9 cellular contexts compared by ENCODE assay signal in genomic region chr14:55051165-55051425, GRCh38. TPM values are rescaled to one million over a fixed set of nuclear protein-coding genes. Genes with fewer than 3 reads are reported as not detected.
A peak's percentile ranks its signal among the peaks of the same experiment; 100 is the strongest.
DNase-seq lines count a peak whose midpoint lies in the region; FAIRE-seq and TF ChIP-seq lines count a peak whose summit lies in the region.
"Had no signal": no experiment of that assay in that cellular context is flagged by ENCODE, and none has a peak within 500 bp of the region (broad histone marks: within the 10 kb centered on the region; RNA-seq: fewer than 3 reads in every experiment).

No MANE protein-coding gene starts in this region.

- H3K18ac ChIP-seq in H1 (ENCODE audit: extremely low read depth, low read length) (peak overlapping the region; percentile 95), trophoblast cell (ENCODE audit: low read length) (no peak overlapping the region)

- H3K27ac ChIP-seq in H1 (ENCODE audit: low read depth, low read length) (peak overlapping the region; percentile 46; the same call in 1 of the 2 replicates), trophoblast cell (ENCODE audit: low read depth, low read length) (peak overlapping the region; percentile 73)

- H3K4me3 ChIP-seq in LNCaP clone FGC (ENCODE audit: low read depth, low read length): peak overlapping the region; percentile 88
- H3K4me3 ChIP-seq in H1 (ENCODE audit: extremely low read depth in 1 of 4, insufficient read depth in 2 of 4, low read depth in 3 of 4, low read length in 4 of 4): peak overlapping the region; percentile 35 to 97 (median 94); a peak in 7 of 8 replicates
- H3K4me3 ChIP-seq in trophoblast cell (ENCODE audit: low read depth, low read length): peak overlapping the region; percentile 34

- H3K9me3 ChIP-seq in H1 (ENCODE audit: insufficient read depth in 2 of 2, low read depth in 1 of 2, low read length in 1 of 2) (no peaks in the 10 kb centered on the region), trophoblast cell (ENCODE audit: insufficient read depth, low read depth, low read length) (no peaks in the 10 kb centered on the region)

- no peak overlapping the region for H2AK5ac ChIP-seq in H1 (ENCODE audit: low read depth, low read length)
- H2AK5ac ChIP-seq in trophoblast cell (ENCODE audit: low read length): no peak overlapping the region

- H4K8ac ChIP-seq in H1 (ENCODE audit: extremely low read depth, insufficient read depth, low read length): peak overlapping the region; percentile 94
- peak overlapping the region; percentile 68 for H4K8ac ChIP-seq in trophoblast cell (ENCODE audit: low read depth, low read length)

- H3K56ac ChIP-seq in H1 (replicated peaks; ENCODE audit: insufficient read length, low read depth, low read length): no peak overlapping the region

- TF ChIP-seq RAD21 in H1 (IDR thresholded peaks at IDR 0.05 in 1 of 2, conservative IDR thresholded peaks at IDR 0.05 in 1 of 2; ENCODE audit: low read depth in 2 of 2, low read length in 2 of 2): no peak

- peaks cover 14% of the 10 kb centered on the region for H3K36me3 Mint-ChIP-seq in activated naive CD4-positive, alpha-beta T cell treated with anti-CD3 and anti-CD28 coated beads, Interleukin-2, amount 50 U/mL, for 24 hours

- H3K27me3 Mint-ChIP-seq in activated naive CD4-positive, alpha-beta T cell treated with anti-CD3 and anti-CD28 coated beads, Interleukin-2, amount 50 U/mL, for 24 hours: no peaks in the 10 kb centered on the region

- peaks cover 2% of the 10 kb centered on the region in 2 experiments for H4K20me1 ChIP-seq in H1 (replicated peaks in 1 of 2; ENCODE audit: control insufficient read depth in 1 of 2, insufficient read depth in 2 of 2, low read length in 2 of 2)

- no peak for TF ChIP-seq POLR2A in H1 (IDR thresholded peaks at IDR 0.05; ENCODE audit: control extremely low read depth in 1 of 2, low read depth in 2 of 2, low read length in 2 of 2)

- no peak for TF ChIP-seq EP300 in H1 (IDR thresholded peaks at IDR 0.05; ENCODE audit: borderline replicate concordance in 1 of 2, low read depth in 2 of 2, low read length in 2 of 2)

- H4K91ac ChIP-seq in H1 (replicated peaks; ENCODE audit: insufficient read length, low read length): peak overlapping the region; percentile 69
- no peak overlapping the region for H4K91ac ChIP-seq in trophoblast cell (ENCODE audit: low read depth, low read length)

- H2BK15ac ChIP-seq in H1 (ENCODE audit: low read length): 0 out of 2 replicates have a peak overlapping the region, but pooled peaks have one; percentile 63

- CTCF ChIA-PET in H1 (lab: Charles Lee; ENCODE audit: partially characterized antibody): interaction anchor here (0.6 to 2.5 kb wide), 26 partner anchors 8 to 143 kb away, joined by 3 to 22 read pairs (median 4); partner anchors contain the start of genes SOCS4 and WDHD1

- H3K79me2 ChIP-seq in H1 (ENCODE audit: control insufficient read depth in 1 of 2, insufficient read depth in 2 of 2, low read length in 2 of 2) (peaks cover 20 to 41% of the 10 kb centered on the region in 2 experiments), trophoblast cell (ENCODE audit: control insufficient read depth, insufficient read depth, low read length, poor library complexity) (peaks cover 11% of the 10 kb centered on the region)

- peak overlapping the region; percentile 93 for H3K27ac Mint-ChIP-seq in activated naive CD4-positive, alpha-beta T cell treated with anti-CD3 and anti-CD28 coated beads, Interleukin-2, amount 50 U/mL, for 24 hours

- H3K36me3 ChIP-seq in H1 (ENCODE audit: control insufficient read depth in 2 of 4, insufficient read depth in 4 of 4, low read length in 3 of 4) (peaks cover 0 to 8% (median 0%) of the 10 kb centered on the region in 4 experiments; a peak in 1 of 8 replicates), trophoblast cell (ENCODE audit: control insufficient read depth in 1 of 2, insufficient read depth in 2 of 2, low read length in 2 of 2) (peaks cover 0 to 3% of the 10 kb centered on the region in 2 experiments)

- 6% methylated on average over 10 of the region's 10 CpGs; no CpG with 5 or more reads in 1 of the 2 experiments for WGBS in H1 (ENCODE audit: extremely low coverage in 1 of 2, insufficient coverage in 1 of 2, insufficient read length in 1 of 2, insufficient replicate concordance in 2 of 2, low coverage in 1 of 2, low lambda C conversion rate in 2 of 2, missing lambda C conversion rate in 1 of 2), 2 experiments
- WGBS in trophoblast cell (ENCODE audit: extremely low coverage, insufficient coverage, insufficient read length): no CpG with 5 or more reads among the region's 10 CpGs

- H3K4ac ChIP-seq in H1 (replicated peaks; ENCODE audit: insufficient read length, low read depth, low read length): no peak overlapping the region
- H3K4ac ChIP-seq in trophoblast cell (ENCODE audit: low read depth, low read length): no peak overlapping the region

- peaks cover 4% of the 10 kb centered on the region; the same call in 1 of the 2 replicates for H3K23me2 ChIP-seq in H1 (ENCODE audit: low read depth, low read length)

- H4K5ac ChIP-seq in H1 (ENCODE audit: insufficient read length, low read depth, low read length): peak overlapping the region; percentile 90

- peak overlapping the region; percentile 87 for H3K4me3 Mint-ChIP-seq in activated naive CD4-positive, alpha-beta T cell treated with anti-CD3 and anti-CD28 coated beads, Interleukin-2, amount 50 U/mL, for 24 hours

- H2BK5ac ChIP-seq in H1 (ENCODE audit: low read depth, low read length) (peak overlapping the region; percentile 13), trophoblast cell (ENCODE audit: low read depth, low read length, poor library complexity) (no peak overlapping the region)

- H3K4me2 ChIP-seq in H1 (ENCODE audit: insufficient read depth in 1 of 2, low read depth in 2 of 2, low read length in 2 of 2) (peak overlapping the region; percentile 32 to 69), trophoblast cell (ENCODE audit: low read length) (peak overlapping the region; percentile 70)

- FAIRE-seq in H1 (lab: Jason Lieb, UNC) (no peak), HTR-8/SVneo (lab: Jason Lieb, UNC) (no peak)
- FAIRE-seq: islet of Langerhans had no signal

- H3K4me1 ChIP-seq in H1 (replicated peaks in 1 of 4; ENCODE audit: control insufficient read depth in 3 of 4, insufficient read depth in 4 of 4, low read length in 3 of 4): peaks cover 0 to 2% (median 0%) of the 10 kb centered on the region in 4 experiments; a peak in 5 of 7 replicates
- H3K4me1 ChIP-seq in trophoblast cell (ENCODE audit: control insufficient read depth in 1 of 2, insufficient read depth in 2 of 2, low read length in 2 of 2): peaks cover 3 to 4% of the 10 kb centered on the region in 2 experiments

- no peak overlapping the region for H3K14ac ChIP-seq in H1 (ENCODE audit: insufficient read length)
- H3K14ac ChIP-seq in trophoblast cell (ENCODE audit: low read length): no peak overlapping the region

- no peak for TF ChIP-seq CTCF in LNCaP clone FGC (IDR thresholded peaks at IDR 0.05; ENCODE audit: control insufficient read depth, extremely low read depth, insufficient read depth)
- no peak for TF ChIP-seq CTCF in H1 (IDR thresholded peaks at IDR 0.05; ENCODE audit: control extremely low read depth in 1 of 3, insufficient read depth in 1 of 3, low read depth in 1 of 3, low read length in 3 of 3)

- no peak overlapping the region for H3K23ac ChIP-seq in H1 (ENCODE audit: insufficient read length)
- no peak overlapping the region for H3K23ac ChIP-seq in trophoblast cell (ENCODE audit: low read length)

- H3K27me3 ChIP-seq in H1 (replicated peaks in 1 of 4; ENCODE audit: control insufficient read depth in 3 of 4, extremely low read depth in 1 of 4, insufficient read depth in 3 of 4, low read length in 3 of 4) (no peaks in the 10 kb centered on the region), trophoblast cell (ENCODE audit: insufficient read depth, low read length) (no peaks in the 10 kb centered on the region)

- H3K79me1 ChIP-seq in H1 (ENCODE audit: low read depth, low read length) (no peaks in the 10 kb centered on the region; the same call in 1 of the 2 replicates), trophoblast cell (ENCODE audit: low read length) (peaks cover 11% of the 10 kb centered on the region)

- POLR2A ChIA-PET in H1 (lab: Charles Lee; ENCODE audit: partially characterized antibody): interaction anchor here (0.6 to 6.7 kb wide), 29 partner anchors 9 to 151 kb away, joined by 3 to 101 read pairs (median 6); partner anchors contain the start of genes DLGAP5, LGALS3, SOCS4 and WDHD1

- no peak overlapping the region for H2BK20ac ChIP-seq in H1 (ENCODE audit: low read length)

- peak overlapping the region in 3 of 4 experiments; percentile 44 to 66 (median 50); a peak in 5 of 7 replicates for H3K9ac ChIP-seq in H1 (replicated peaks in 1 of 4; ENCODE audit: extremely low read depth in 1 of 4, low read depth in 3 of 4, low read length in 3 of 4)
- peak overlapping the region; percentile 32 for H3K9ac ChIP-seq in trophoblast cell (ENCODE audit: low read length)

- no peak overlapping the region for H4K12ac ChIP-seq in trophoblast cell (ENCODE audit: low read depth, low read length)

- peaks cover 40% of the 10 kb centered on the region for H3K4me1 Mint-ChIP-seq in activated naive CD4-positive, alpha-beta T cell treated with anti-CD3 and anti-CD28 coated beads, Interleukin-2, amount 50 U/mL, for 24 hours

- peak overlapping the region; percentile 7 for H2BK120ac ChIP-seq in H1 (replicated peaks; ENCODE audit: low read depth, low read length)
- no peak overlapping the region for H2BK120ac ChIP-seq in trophoblast cell (ENCODE audit: insufficient read depth, low read length, poor library complexity)

- H2BK12ac ChIP-seq in H1 (ENCODE audit: low read depth, low read length) (peak overlapping the region; percentile 62; the same call in 1 of the 2 replicates), trophoblast cell (ENCODE audit: low read length) (no peak overlapping the region)

- no peak for DNase-seq in activated naive CD4-positive, alpha-beta T cell (lab: John Stamatoyannopoulos, UW)
- no peak for DNase-seq in LNCaP clone FGC (ENCODE audit: low read depth)
- no peak for DNase-seq in H1 (ENCODE audit: low read depth in 1 of 2, low spot score in 2 of 2)
- no peak for DNase-seq in trophoblast cell
- no peak for DNase-seq in midbrain (lab: John Stamatoyannopoulos, UW)
- DNase-seq in HTR-8/SVneo (ENCODE audit: insufficient read length, low spot score): no peak
- DNase-seq in kidney tubule cell (ENCODE audit: low spot score): no peak

- no peaks in the 10 kb centered on the region for H3K9me3 Mint-ChIP-seq in activated naive CD4-positive, alpha-beta T cell treated with anti-CD3 and anti-CD28 coated beads, Interleukin-2, amount 50 U/mL, for 24 hours

- H2AFZ ChIP-seq in H1 (ENCODE audit: low read length): peak overlapping the region; percentile 35
- no peak overlapping the region for H2AFZ ChIP-seq in trophoblast cell (ENCODE audit: insufficient read depth, low read length, poor library complexity)

RNA-seq across cellular contexts. Expression of gene MAPK1IP1L, which starts 0.4 kb away (rescaled TPM):
- total RNA-seq in H1 (2021; fragmentation: NEBNext Ultra II Directional; extraction: Animal tissue kit (Norgen Biotek cat#: 25700)): 111 and 113 TPM in 2 replicates
- polyA plus RNA-seq in H1 (2011; rRNA removed): 228 and 309 TPM in 2 replicates
- 95.1 TPM for polyA plus RNA-seq in H1 (2011; cell fraction: cytosol; rRNA removed)
- 151 TPM for polyA plus RNA-seq in H1 (2011; cell fraction: nucleus; rRNA removed)
- 66.1 to 116 TPM (median 90.5 TPM) in 4 replicates for polyA plus RNA-seq in H1 (2012, experiment 1 of 2)
- 51.3 TPM for polyA plus RNA-seq in H1 (2012, experiment 2 of 2)
- polyA plus RNA-seq in H1 (2013, experiment 1 of 2): 92.2 TPM
- 91.9 TPM for polyA plus RNA-seq in H1 (2013, experiment 2 of 2)
- 222 and 325 TPM in 2 replicates for polyA minus RNA-seq in H1 (2011; rRNA and poly(A)+ RNA removed)
- 217 TPM for polyA minus RNA-seq in H1 (2011; cell fraction: cytosol; rRNA and poly(A)+ RNA removed)
- polyA minus RNA-seq in H1 (2011; cell fraction: nucleus; rRNA and poly(A)+ RNA removed): 69.1 TPM
- polyA plus RNA-seq in trophoblast cell (2013): 125 and 127 TPM in 2 replicates

RNA-seq across cellular contexts. Expression of gene SOCS4, which starts 24.1 kb away (rescaled TPM):
- 24.8 and 31.5 TPM in 2 replicates for total RNA-seq in H1 (2021; fragmentation: NEBNext Ultra II Directional; extraction: Animal tissue kit (Norgen Biotek cat#: 25700))
- polyA plus RNA-seq in H1 (2011; rRNA removed): 4.2 and 5.5 TPM in 2 replicates
- polyA plus RNA-seq in H1 (2011; cell fraction: cytosol; rRNA removed): 7.8 TPM
- polyA plus RNA-seq in H1 (2011; cell fraction: nucleus; rRNA removed): 4.5 TPM
- 10.7 to 21.8 TPM (median 15.0 TPM) in 4 replicates for polyA plus RNA-seq in H1 (2012, experiment 1 of 2)
- polyA plus RNA-seq in H1 (2012, experiment 2 of 2): 0.67 TPM
- 13.0 TPM for polyA plus RNA-seq in H1 (2013, experiment 1 of 2)
- 11.7 TPM for polyA plus RNA-seq in H1 (2013, experiment 2 of 2)
- polyA minus RNA-seq in H1 (2011; rRNA and poly(A)+ RNA removed): 12.4 and 17.7 TPM in 2 replicates
- polyA minus RNA-seq in H1 (2011; cell fraction: cytosol; rRNA and poly(A)+ RNA removed): 18.7 TPM
- polyA minus RNA-seq in H1 (2011; cell fraction: nucleus; rRNA and poly(A)+ RNA removed): 15.8 TPM
- polyA plus RNA-seq in trophoblast cell (2013): 10.2 and 10.6 TPM in 2 replicates

RNA-seq across cellular contexts. Expression of gene WDHD1, which starts 24.2 kb away (rescaled TPM):
- 79.9 and 87.9 TPM in 2 replicates for total RNA-seq in H1 (2021; fragmentation: NEBNext Ultra II Directional; extraction: Animal tissue kit (Norgen Biotek cat#: 25700))
- polyA plus RNA-seq in H1 (2011; rRNA removed): 10.5 and 17.8 TPM in 2 replicates
- 29.3 TPM for polyA plus RNA-seq in H1 (2011; cell fraction: cytosol; rRNA removed)
- 14.2 TPM for polyA plus RNA-seq in H1 (2011; cell fraction: nucleus; rRNA removed)
- polyA plus RNA-seq in H1 (2012, experiment 1 of 2): 35.0 to 68.1 TPM (median 43.0 TPM) in 4 replicates
- polyA plus RNA-seq in H1 (2012, experiment 2 of 2): 2.6 TPM
- polyA plus RNA-seq in H1 (2013, experiment 1 of 2): 28.2 TPM
- 28.7 TPM for polyA plus RNA-seq in H1 (2013, experiment 2 of 2)
- polyA minus RNA-seq in H1 (2011; rRNA and poly(A)+ RNA removed): 83.4 and 119 TPM in 2 replicates
- polyA minus RNA-seq in H1 (2011; cell fraction: cytosol; rRNA and poly(A)+ RNA removed): 40.5 TPM
- polyA minus RNA-seq in H1 (2011; cell fraction: nucleus; rRNA and poly(A)+ RNA removed): 80.2 TPM
- polyA plus RNA-seq in trophoblast cell (2013): 10.4 and 11.4 TPM in 2 replicates

Comparison
In these comparisons a context has a peak if more than half of its experiments do, and no peak if none do; other contexts are left out.
1. H3K4me3 ChIP-seq: peak in every context shown above with its lines; median percentile 94 in H1; 88 in LNCaP clone FGC; 34 in trophoblast cell.